Comparison of ENCODE assay signal across 1 cellular context in the genomic region with DNA sequence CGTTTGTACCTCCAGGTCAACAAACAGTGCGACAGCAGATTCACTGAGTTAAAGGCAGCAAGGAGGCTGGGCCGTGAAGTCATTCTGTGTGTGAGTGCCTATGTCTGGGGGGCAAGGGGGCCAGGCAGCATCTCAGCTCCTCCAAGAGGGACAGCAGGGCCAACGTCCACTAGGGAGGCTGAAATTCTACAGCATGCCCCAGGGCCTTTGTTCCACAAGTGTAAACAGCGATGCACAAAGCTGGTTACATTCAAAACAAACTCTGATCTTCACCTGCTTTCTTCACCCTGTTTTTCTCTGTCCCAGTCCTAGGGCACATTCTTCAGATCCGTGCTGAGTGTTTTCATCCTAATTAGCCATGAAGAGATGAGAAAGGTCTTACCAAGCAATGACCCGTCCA.
TF ChIP-seq lines count a peak whose summit lies in the region.

No MANE protein-coding gene starts in this region.

TF ChIP-seq in HepG2, 621 proteins besides CTCF, POLR2A, EP300 and RAD21 (continued from another document):
- no peak for TF ChIP-seq REPIN1 (CRISPR knock-in tag; IDR thresholded peaks at IDR 0.05; ENCODE audit: borderline replicate concordance, low read depth)
- TF ChIP-seq IKZF5 (CRISPR knock-in tag; IDR thresholded peaks at IDR 0.05) = no peak
- TF ChIP-seq ZNF777 (CRISPR knock-in tag; IDR thresholded peaks at IDR 0.05) = no peak
